ENCODE assay signal across 8 cellular contexts in genomic region chr5:95822038-95822407, GRCh38. TPM values are rescaled to one million over a fixed set of nuclear protein-coding genes. Genes with fewer than 3 reads are reported as not detected.
DNase-seq lines count a peak whose midpoint lies in the region; ATAC-seq and TF ChIP-seq lines count a peak whose summit lies in the region.

No MANE protein-coding gene starts in this region.

- H3K4me1 Mint-ChIP-seq in activated naive CD8-positive, alpha-beta T cell (ENCODE audit: low read depth), result peaks cover 80% of the 10 kb centered on the region

- H3K4me3 ChIP-seq in cardiac muscle cell, result peak overlapping the region; percentile 53
- H3K4me3 ChIP-seq in ovary, result peak overlapping the region; percentile 51

- intact Hi-C loops in ovary (cut with DNase I), result no loop called here

- DNase-seq in stimulated activated CD4-positive, alpha-beta T cell treated with anti-CD3 and anti-CD28 coated beads, Interleukin-4, amount 100 ng/mL, for 1 hour, result peak; percentile 30
- DNase-seq in stimulated activated CD4-positive, alpha-beta T cell treated with anti-CD3 and anti-CD28 coated beads, Interleukin-1b, Interleukin-23, amount 100 ng/mL, for 48 hours, result no peak
- DNase-seq in NCI-H345 (lab: John Stamatoyannopoulos, UW), result peak; percentile 37
- peak; percentile 66 to 71 for DNase-seq in cardiac muscle cell (ENCODE audit: low read depth in 1 of 2, low spot score in 1 of 2)
- peak; percentile 51 to 68 (median 57) for DNase-seq in ovary
- DNase-seq in Ammon's horn (ENCODE audit: low spot score), result no peak

- no peak for TF ChIP-seq EP300 in ovary (IDR thresholded peaks at IDR 0.05)

- peak overlapping the region; percentile 94 for H3K27ac Mint-ChIP-seq in activated naive CD8-positive, alpha-beta T cell

- H3K4me1 ChIP-seq in cardiac muscle cell (ENCODE audit: low read depth) (peaks cover 34% of the 10 kb centered on the region), ovary (ENCODE audit: insufficient read depth) (peaks cover 11% of the 10 kb centered on the region)

- no peaks in the 10 kb centered on the region for H3K9me3 Mint-ChIP-seq in activated naive CD8-positive, alpha-beta T cell (ENCODE audit: low read depth)

- H3K4me3 Mint-ChIP-seq in activated naive CD8-positive, alpha-beta T cell, result peak overlapping the region; percentile 90

- no peaks in the 10 kb centered on the region for H3K36me3 Mint-ChIP-seq in activated naive CD8-positive, alpha-beta T cell

- peak overlapping the region; percentile 77 for H3K27ac ChIP-seq in cardiac muscle cell
- H3K27ac ChIP-seq in ovary, result peak overlapping the region; percentile 77 to 83

- no peaks in the 10 kb centered on the region for H3K9me3 ChIP-seq in cardiac muscle cell (ENCODE audit: low read depth)
- no peaks in the 10 kb centered on the region for H3K9me3 ChIP-seq in ovary

- TF ChIP-seq CTCF in cardiac muscle cell (IDR thresholded peaks at IDR 0.05; ENCODE audit: low read depth, low read length), result no peak
- no peak for TF ChIP-seq CTCF in ovary (IDR thresholded peaks at IDR 0.05)

- H3K27me3 Mint-ChIP-seq in activated naive CD8-positive, alpha-beta T cell, result no peaks in the 10 kb centered on the region

- 0 to 1% (median 1%) methylated on average over 13 of the region's 13 CpGs for WGBS in ovary, 3 donors

- peak; percentile 18 for ATAC-seq in HG02852 (IDR thresholded peaks at IDR 0.05; ENCODE audit: unreplicated experiment)

- TF ChIP-seq POLR2A in ovary (IDR thresholded peaks at IDR 0.05), result no peak

- no peaks in the 10 kb centered on the region for H3K36me3 ChIP-seq in cardiac muscle cell
- H3K36me3 ChIP-seq in ovary, result no peaks in the 10 kb centered on the region

- H3K27me3 ChIP-seq in cardiac muscle cell (no peaks in the 10 kb centered on the region), ovary (no peaks in the 10 kb centered on the region)

RNA-seq across cellular contexts. Expression of gene GLRX, which starts 0.5 kb away (rescaled TPM):
- 15.7 and 23.9 TPM in 2 replicates for total RNA-seq in cardiac muscle cell
- 51.1 and 54.8 TPM in 2 replicates for polyA plus RNA-seq in cardiac muscle cell
- 10 to 100 TPM in 4 of 7 donors, 1 to 10 TPM in 3; 4.1 to 17.8 (median 11.3) TPM for total RNA-seq in ovary
- 10 to 100 TPM; 16.7 to 35.7 TPM for polyA plus RNA-seq in ovary

Comparison
In these comparisons a context has a peak if more than half of its experiments do, and no peak if none do; other contexts are left out.
1. DNase-seq: peak in stimulated activated CD4-positive, alpha-beta T cell treated with anti-CD3 and anti-CD28 coated beads, Interleukin-4, amount 100 ng/mL, for 1 hour (single experiment), NCI-H345 (single experiment), cardiac muscle cell (2 of 2) and ovary (5 of 5); none in stimulated activated CD4-positive, alpha-beta T cell treated with anti-CD3 and anti-CD28 coated beads, Interleukin-1b, Interleukin-23, amount 100 ng/mL, for 48 hours (single experiment) and Ammon's horn (single experiment).